In genomic region chrX:153930011-153930910, GRCh38 we compare ENCODE assay signal across 1 cellular context.
A peak's percentile ranks its signal among the peaks of the same experiment; 100 is the strongest.
TF ChIP-seq lines count a peak whose summit lies in the region.

No MANE protein-coding gene starts in this region.

TF ChIP-seq in K562, 482 proteins besides CTCF, POLR2A, EP300 and RAD21:
- 0 out of 2 replicates have a peak, but pooled peaks have one; percentile 56 for TF ChIP-seq POLR2G (IDR thresholded peaks at IDR 0.05; ENCODE audit: low read depth, low read length)
- peak; percentile 67 for TF ChIP-seq RBFOX2 (IDR thresholded peaks at IDR 0.05; ENCODE audit: low read depth, low read length)
- TF ChIP-seq RFX7 (CRISPR knock-in tag; IDR thresholded peaks at IDR 0.05) = no peak
